In the genomic region with DNA sequence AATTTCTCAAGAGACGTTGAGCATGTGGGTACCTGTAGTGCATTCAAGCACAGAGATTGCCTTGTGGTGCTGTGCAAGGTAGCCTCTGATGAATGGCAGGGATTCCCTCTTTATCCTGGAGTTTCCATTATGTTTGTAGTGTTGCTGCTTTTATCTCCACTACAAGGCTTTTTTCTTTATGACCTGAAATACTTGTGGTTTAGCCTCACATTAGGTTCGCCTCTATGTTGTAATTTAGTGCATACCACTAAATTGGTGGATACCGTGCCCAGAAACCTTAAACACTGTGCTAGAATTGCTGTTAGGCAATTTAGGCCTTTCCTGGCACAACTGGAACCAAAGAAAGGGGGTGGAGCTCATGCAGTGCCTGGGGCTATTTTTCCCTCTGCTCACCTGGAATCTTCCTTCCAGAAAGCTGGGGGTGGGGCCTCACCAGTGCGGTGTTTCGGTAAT, we compare ENCODE assay signal across 11 cellular contexts.
DNase-seq lines count a peak whose midpoint lies in the region; ATAC-seq and TF ChIP-seq lines count a peak whose summit lies in the region.
"Had no signal": no experiment of that assay in that cellular context is flagged by ENCODE, and none has a peak within 500 bp of the region (broad histone marks: within the 10 kb centered on the region; RNA-seq: fewer than 3 reads in every experiment).

No MANE protein-coding gene starts in this region.

- H3K27me3 ChIP-seq in mesendoderm (ENCODE audit: insufficient read depth, low read length, poor library complexity): no peaks in the 10 kb centered on the region

- no peak for ATAC-seq in activated T-cell treated with anti-CD3 and anti-CD28 coated beads, Interleukin-2, amount 50 U/mL, for 4 hours
- ATAC-seq in HG03280 (IDR thresholded peaks at IDR 0.05; ENCODE audit: unreplicated experiment) (no peak), HG02938 (IDR thresholded peaks at IDR 0.05; ENCODE audit: unreplicated experiment) (no peak)

- DNase-seq in EL: peak; percentile 71
- DNase-seq in NCI-H1930 (lab: John Stamatoyannopoulos, UW): peak; percentile 37 to 48
- DNase-seq in choroid plexus epithelial cell (ENCODE audit: low read depth): peak; percentile 95
- DNase-seq in mesendoderm: peak; percentile 82
- DNase-seq in activated T-cell treated with anti-CD3 and anti-CD28 coated beads, Interleukin-2, amount 50 U/mL, for 4 hours: no peak
- no peak for DNase-seq in T1000 (lab: John Stamatoyannopoulos, UW)
- DNase-seq: activated CD4-positive, alpha-beta T cell treated with anti-CD3 and anti-CD28 coated beads, Interleukin-2, amount 50 U/mL, for 48 hours; NCI-H82 had no signal

- no peak overlapping the region for H3K4me3 Mint-ChIP-seq in activated T-cell treated with anti-CD3 and anti-CD28 coated beads, Interleukin-2, amount 50 U/mL, for 4 hours

- peaks cover 15% of the 10 kb centered on the region for H3K36me3 Mint-ChIP-seq in activated T-cell treated with anti-CD3 and anti-CD28 coated beads, Interleukin-2, amount 50 U/mL, for 4 hours (ENCODE audit: insufficient read depth)

- H4K5ac ChIP-seq in mesendoderm (ENCODE audit: low read length): no peak overlapping the region

- no peak overlapping the region for H2BK15ac ChIP-seq in mesendoderm (replicated peaks; ENCODE audit: low read depth)

- no peak overlapping the region for H3K4me2 ChIP-seq in mesendoderm (ENCODE audit: low read length)

- no peak overlapping the region for H2BK120ac ChIP-seq in mesendoderm (ENCODE audit: low read depth, low read length)

- H4K8ac ChIP-seq in mesendoderm (ENCODE audit: low read depth, low read length): no peak overlapping the region

- H2BK5ac ChIP-seq in mesendoderm (ENCODE audit: low read length): no peak overlapping the region

- H3K9me3 Mint-ChIP-seq in activated T-cell treated with anti-CD3 and anti-CD28 coated beads, Interleukin-2, amount 50 U/mL, for 4 hours: no peaks in the 10 kb centered on the region

- H3K79me2 ChIP-seq in mesendoderm (ENCODE audit: control insufficient read depth, insufficient read depth, low read length): no peaks in the 10 kb centered on the region

- no peak overlapping the region for H3K27ac ChIP-seq in mesendoderm (ENCODE audit: low read depth, low read length)
- H3K27ac ChIP-seq: parathyroid adenoma had no signal

- H3K18ac ChIP-seq in mesendoderm (ENCODE audit: low read length): no peak overlapping the region

- no peak overlapping the region for H3K4ac ChIP-seq in mesendoderm (ENCODE audit: low read depth, low read length)

- H3K23ac ChIP-seq in mesendoderm (ENCODE audit: low read length): no peak overlapping the region

- no peak overlapping the region for H3K9ac ChIP-seq in mesendoderm (ENCODE audit: low read length)
- H3K9ac ChIP-seq: parathyroid adenoma had no signal

- H3K4me3 ChIP-seq in choroid plexus epithelial cell (ENCODE audit: low read depth, low read length) (no peak overlapping the region), mesendoderm (ENCODE audit: low read length) (no peak overlapping the region)

- H3K4me1 ChIP-seq in mesendoderm (ENCODE audit: control insufficient read depth, low read depth, low read length): no peaks in the 10 kb centered on the region
- H3K4me1 ChIP-seq: parathyroid adenoma had no signal

- TF ChIP-seq CTCF in choroid plexus epithelial cell (conservative IDR thresholded peaks at IDR 0.05; ENCODE audit: low read depth, low read length): no peak

- H2AK5ac ChIP-seq in mesendoderm (ENCODE audit: low read length): no peak overlapping the region

- no peak overlapping the region for H3K56ac ChIP-seq in mesendoderm (ENCODE audit: low read length)

- H3K27me3 Mint-ChIP-seq in activated T-cell treated with anti-CD3 and anti-CD28 coated beads, Interleukin-2, amount 50 U/mL, for 4 hours (ENCODE audit: low read depth): no peaks in the 10 kb centered on the region

- H3K36me3 ChIP-seq in mesendoderm (ENCODE audit: control insufficient read depth, insufficient read depth, low read length): no peaks in the 10 kb centered on the region

- no CpG with 5 or more reads among the region's 5 CpGs for WGBS in mesendoderm (ENCODE audit: extremely low coverage, insufficient coverage, low lambda C conversion rate)

- no peaks in the 10 kb centered on the region for H3K4me1 Mint-ChIP-seq in activated T-cell treated with anti-CD3 and anti-CD28 coated beads, Interleukin-2, amount 50 U/mL, for 4 hours (ENCODE audit: low read depth)

- H3K79me1 ChIP-seq in mesendoderm (ENCODE audit: low read length): no peaks in the 10 kb centered on the region

Comparison
In these comparisons a context has a peak if more than half of its experiments do, and no peak if none do; other contexts are left out.
1. DNase-seq: peak in EL (single experiment), NCI-H1930 (2 of 2), choroid plexus epithelial cell (single experiment) and mesendoderm (single experiment); none in activated T-cell treated with anti-CD3 and anti-CD28 coated beads, Interleukin-2, amount 50 U/mL, for 4 hours (single experiment) and T1000 (single experiment).